17 cellular contexts compared by ENCODE assay signal in the genomic region with DNA sequence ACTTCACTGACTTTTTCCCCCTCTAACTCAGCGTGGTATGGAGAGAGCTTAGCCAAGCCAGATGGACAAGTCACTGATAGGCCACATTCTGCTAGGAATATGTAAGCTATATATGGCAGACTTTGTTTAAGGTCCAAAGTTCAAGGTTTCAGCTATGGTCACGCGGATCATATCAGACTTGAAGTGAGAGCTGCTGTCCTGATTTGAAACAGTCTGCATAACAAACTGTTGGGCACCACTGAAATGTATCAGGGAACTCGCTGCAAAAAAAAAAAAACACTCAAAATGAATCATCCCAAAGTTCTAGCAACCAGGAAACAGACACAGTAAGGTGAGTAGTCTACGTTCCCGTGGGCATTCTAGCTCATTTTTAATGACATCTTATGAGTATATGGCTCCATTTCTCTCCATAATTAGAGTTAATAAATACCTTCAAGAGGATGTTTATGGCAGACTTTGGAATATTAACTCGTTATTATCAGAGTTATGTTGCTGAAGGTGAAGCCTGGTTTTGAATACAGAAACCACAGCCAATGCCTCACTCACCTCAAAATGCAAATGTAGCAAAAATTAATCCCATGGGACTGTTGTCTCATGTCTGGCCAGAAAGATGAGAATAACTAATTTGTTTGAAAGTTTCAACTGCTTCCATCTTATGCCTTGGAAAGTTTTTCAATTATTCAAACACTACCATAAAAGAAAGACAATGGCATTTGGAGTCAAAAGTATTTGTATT. TPM values are rescaled to one million over a fixed set of nuclear protein-coding genes. Genes with fewer than 3 reads are reported as not detected.
DNase-seq lines count a peak whose midpoint lies in the region; ATAC-seq, FAIRE-seq and TF ChIP-seq lines count a peak whose summit lies in the region.
"Had no signal": no experiment of that assay in that cellular context is flagged by ENCODE, and none has a peak within 500 bp of the region (broad histone marks: within the 10 kb centered on the region; RNA-seq: fewer than 3 reads in every experiment).

No MANE protein-coding gene starts in this region.

- H3K27me3 ChIP-seq in pancreas, result no peaks in the 10 kb centered on the region
- H3K27me3 ChIP-seq: right lobe of liver had no signal

- H3K9me3 ChIP-seq in pancreas, result no peaks in the 10 kb centered on the region
- H3K9me3 ChIP-seq: right lobe of liver had no signal

- no peaks in the 10 kb centered on the region for H3K36me3 ChIP-seq in pancreas
- H3K36me3 ChIP-seq: right lobe of liver had no signal

- DNase-seq in pancreas (peak in 2 of 6 donors; percentile 22 to 33), foreskin fibroblast (no peak), posterior cingulate gyrus (no peak)
- no peak for DNase-seq in activated CD8-positive, alpha-beta memory T cell treated with anti-CD3 and anti-CD28 coated beads for 24 hours
- DNase-seq: activated CD4-positive, alpha-beta T cell treated with anti-CD3 and anti-CD28 coated beads, Interleukin-2, amount 50 U/mL, for 48 hours; activated effector memory CD4-positive, alpha-beta T cell treated with anti-CD3 and anti-CD28 coated beads, Interleukin-2, amount 50 U/mL, for 16 hours; left cardiac atrium; naive B cell; NCI-H1694; right lobe of liver; stimulated activated naive CD8-positive, alpha-beta T cell treated with anti-CD3 and anti-CD28 coated beads, Interleukin-15, amount 100 ng/mL, for 72 hours; T-helper 9 cell had no signal

- peak; percentile 55 for ATAC-seq in GM18909 (IDR thresholded peaks at IDR 0.05; ENCODE audit: poor library complexity, unreplicated experiment)
- peak; percentile 54 for ATAC-seq in HG03175 (IDR thresholded peaks at IDR 0.05; ENCODE audit: unreplicated experiment)
- peak; percentile 58 to 75 (median 66) for ATAC-seq in pancreas
- no peak for ATAC-seq in GM18519 (IDR thresholded peaks at IDR 0.05; ENCODE audit: low FRiP score, unreplicated experiment)
- ATAC-seq: stimulated activated naive CD8-positive, alpha-beta T cell treated with anti-CD3 and anti-CD28 coated beads, Interleukin-15, amount 100 ng/mL, for 72 hours had no signal

- peaks cover 5 to 14% (median 8%) of the 10 kb centered on the region in 3 donors for H3K4me1 ChIP-seq in pancreas

- FAIRE-seq in pancreas (lab: Jason Lieb, UNC), result no peak

- WGBS in pancreas, 2 donors, result 10 to 12% methylated on average over 7 of the region's 7 CpGs

- TF ChIP-seq CTCF in pancreas (IDR thresholded peaks at IDR 0.05) (no peak), foreskin fibroblast (IDR thresholded peaks at IDR 0.05; ENCODE audit: low read depth, low read length) (no peak)

- intact Hi-C loops in pancreas (cut with DNase I) (no loop called here), posterior cingulate gyrus (cut with DNase I) (no loop called here)

- H3K27ac ChIP-seq in angular gyrus (ENCODE audit: low read depth, low read length), result peak overlapping the region; percentile 9
- H3K27ac ChIP-seq in pancreas, result peak overlapping the region in 2 of 4 donors; percentile 16 to 57
- H3K27ac ChIP-seq: C4-2B had no signal

- no peak overlapping the region for H3K4me3 ChIP-seq in pancreas
- no peak overlapping the region for H3K4me3 ChIP-seq in foreskin fibroblast (ENCODE audit: low read depth in 1 of 2, low read length in 2 of 2)
- H3K4me3 ChIP-seq: right lobe of liver had no signal

RNA-seq across cellular contexts. Expression of a gene that starts 12.3 kb away (rescaled TPM):
- 1 to 10 TPM; 4.1 to 8.5 (median 6.8) TPM for total RNA-seq in pancreas
- 1 to 10 TPM; 4.1 to 8.8 TPM for polyA plus RNA-seq in pancreas

RNA-seq across cellular contexts. Expression of a gene that starts 12.6 kb away (rescaled TPM):
- total RNA-seq in pancreas, result 1 to 10 TPM; 3.7 to 6.7 (median 4.5) TPM
- 1 to 10 TPM; 2.8 to 3.2 TPM for polyA plus RNA-seq in pancreas
